8 cellular contexts compared by ENCODE assay signal in genomic region chr1:2290595-2291510, GRCh38.
DNase-seq lines count a peak whose midpoint lies in the region; ATAC-seq, FAIRE-seq and TF ChIP-seq lines count a peak whose summit lies in the region.

No MANE protein-coding gene starts in this region.

- H3K4me2 ChIP-seq in PC-3 (ENCODE audit: low read length): no peak overlapping the region

- POLR2A ChIA-PET in PC-3 (lab: Charles Lee; ENCODE audit: unreplicated experiment): no interaction called here

- no peak for TF ChIP-seq CTCF in foreskin keratinocyte (conservative IDR thresholded peaks at IDR 0.05)
- no peak for TF ChIP-seq CTCF in thyroid gland (IDR thresholded peaks at IDR 0.05)
- TF ChIP-seq CTCF in PC-3 (conservative IDR thresholded peaks at IDR 0.05; ENCODE audit: low read depth, low read length): no peak

- no peaks in the 10 kb centered on the region for H3K9me2 ChIP-seq in PC-3 (replicated peaks; ENCODE audit: low read length)

- H3K79me2 ChIP-seq in PC-3 (ENCODE audit: low read length): peaks cover 97% of the 10 kb centered on the region

- WGBS in thyroid gland, 2 donors: 52 to 76% methylated on average over 34 to 40 of the region's 41 CpGs

- no peak overlapping the region for H3K4me3 ChIP-seq in thyroid gland (replicated peaks in 1 of 3)
- no peak overlapping the region for H3K4me3 ChIP-seq in PC-3 (ENCODE audit: low read length)

- H2AFZ ChIP-seq in PC-3 (ENCODE audit: low read length): no peak overlapping the region

- DNase-seq in CD1c-positive myeloid dendritic cell (ENCODE audit: extremely low spot score) (peak; percentile 97), H54 (ENCODE audit: insufficient read length, low spot score) (peak; percentile 85), SIG-M5 treated with dmso at 0.1 percent for 504 hours (lab: John Stamatoyannopoulos, UW; ENCODE audit: unreplicated experiment) (peak; percentile 98), foreskin keratinocyte (peak; percentile 37 to 88), pons (ENCODE audit: low spot score) (peak; percentile 85), thyroid gland (peak; percentile 49 to 57), PC-3 (no peak)
- DNase-seq in activated gamma-delta T cell treated with anti-CD3 and anti-CD28 coated beads, Interleukin-2, amount 50 U/mL, for 16 hours (ENCODE audit: low read depth): peak; percentile 68

- no peak overlapping the region for H3K27ac ChIP-seq in foreskin keratinocyte
- peak overlapping the region; percentile 15 to 79 (median 72) for H3K27ac ChIP-seq in thyroid gland
- H3K27ac ChIP-seq in PC-3 (ENCODE audit: low read length): no peak overlapping the region

- H4K20me1 ChIP-seq in PC-3 (ENCODE audit: low read length): peaks cover 50% of the 10 kb centered on the region

- no peak for TF ChIP-seq POLR2A in H54 (IDR thresholded peaks at IDR 0.05; ENCODE audit: low read depth, low read length)
- TF ChIP-seq POLR2A in thyroid gland (IDR thresholded peaks at IDR 0.05): no peak

- no peaks in the 10 kb centered on the region for H3F3A ChIP-seq in PC-3 (ENCODE audit: low read length, unreplicated experiment)

- H3K9me3 ChIP-seq in thyroid gland (no peaks in the 10 kb centered on the region), PC-3 (ENCODE audit: low read length) (no peaks in the 10 kb centered on the region)

- BruUV-seq in PC-3 (replicated peaks; lab: Mats Ljungman, UMichigan): no TSS peak

- H3K27me3 ChIP-seq in foreskin keratinocyte (no peaks in the 10 kb centered on the region), thyroid gland (no peaks in the 10 kb centered on the region), PC-3 (ENCODE audit: low read length) (no peaks in the 10 kb centered on the region)

- H3K36me3 ChIP-seq in thyroid gland: no peaks in the 10 kb centered on the region
- no peaks in the 10 kb centered on the region for H3K36me3 ChIP-seq in PC-3 (ENCODE audit: low read depth, low read length)

- CTCF ChIA-PET in PC-3 (lab: Charles Lee): no interaction called here

- H3K4me1 ChIP-seq in foreskin keratinocyte (peaks cover 7% of the 10 kb centered on the region), thyroid gland (peaks cover 43 to 82% of the 10 kb centered on the region in 2 donors), PC-3 (ENCODE audit: insufficient read depth, low read length) (no peaks in the 10 kb centered on the region)

- ATAC-seq in foreskin keratinocyte: peak; percentile 65
- ATAC-seq in PC-3: no peak

- intact Hi-C loops in thyroid gland (cut with DNase I) (no loop called here), PC-3 (cut with micrococcal nuclease) (no loop called here)

- no peak overlapping the region for H3K9ac ChIP-seq in PC-3 (ENCODE audit: low read length)

- peak; percentile 62 for FAIRE-seq in H54 (lab: Jason Lieb, UNC)

Comparison
In these comparisons a context has a peak if more than half of its experiments do, and no peak if none do; other contexts are left out.
1. H3K27ac ChIP-seq: peak in thyroid gland (3 of 3); none in foreskin keratinocyte (single experiment) and PC-3 (single experiment).